In the genomic region with DNA sequence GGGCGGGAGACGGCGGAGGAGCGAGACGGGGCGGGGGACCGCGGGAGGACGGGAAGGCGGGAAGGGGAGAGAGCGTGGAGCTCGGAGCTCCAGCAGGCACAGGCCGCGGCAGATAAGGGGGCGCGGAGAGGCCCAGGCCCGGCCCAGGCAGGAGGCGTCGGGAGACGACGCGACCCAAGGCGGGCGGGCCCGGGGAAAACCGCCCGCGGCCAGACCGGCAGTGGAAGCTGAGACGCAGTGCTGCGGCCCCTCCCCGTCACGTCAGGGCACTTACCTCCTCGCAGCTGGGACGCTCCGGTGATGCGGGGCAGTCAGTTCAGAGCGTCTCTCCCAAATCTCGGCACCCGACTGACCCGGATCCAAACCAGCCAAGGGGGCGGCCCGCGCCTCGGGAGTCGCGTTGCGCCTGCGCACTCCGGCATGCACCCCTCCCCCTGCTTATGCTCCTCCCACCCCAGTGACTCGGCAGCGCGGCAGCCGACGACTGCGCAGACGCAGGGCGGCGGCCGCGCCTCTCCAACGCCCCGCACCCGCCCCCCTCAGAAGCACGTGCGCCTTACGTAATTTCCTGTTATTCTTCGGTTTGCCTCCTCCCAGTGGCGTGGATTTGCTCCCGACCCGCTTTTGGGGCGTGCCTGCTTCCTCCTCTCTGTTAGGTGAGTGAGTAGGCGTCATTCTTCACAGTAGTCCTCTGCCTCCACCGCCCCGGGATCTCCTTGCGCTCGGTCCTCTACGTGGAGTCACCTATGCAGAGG, we compare ENCODE assay signal across 8 cellular contexts. TPM values are rescaled to one million over a fixed set of nuclear protein-coding genes. Genes with fewer than 3 reads are reported as not detected.
DNase-seq lines count a peak whose midpoint lies in the region; ATAC-seq and TF ChIP-seq lines count a peak whose summit lies in the region.

TSS of gene OSER1 (minus strand) at position 350 of the 755 bp plus-strand sequence. CDS start 3,814 bp downstream, outside the sequence.

- H3K4me1 Mint-ChIP-seq in activated naive CD8-positive, alpha-beta T cell (ENCODE audit: low read depth) = peaks cover 64% of the 10 kb centered on the region
- H3K4me1 Mint-ChIP-seq in glutamatergic neuron (ENCODE audit: low read depth, unreplicated experiment) (peaks cover 39% of the 10 kb centered on the region), osteocyte (ENCODE audit: unreplicated experiment) (peaks cover 59% of the 10 kb centered on the region)

- DNase-seq in GM10248 (ENCODE audit: extremely low spot score) (peak; percentile 99), NCI-H1105 (lab: John Stamatoyannopoulos, UW) (peak; percentile 96), SKM-1 treated with dmso at 0.1 percent for 144 hours (lab: John Stamatoyannopoulos, UW; ENCODE audit: unreplicated experiment) (peak; percentile 95), glutamatergic neuron (peak; percentile 97), osteocyte (ENCODE audit: extremely low spot score, unreplicated experiment) (peak; percentile 99)

- H3K27me3 ChIP-seq in thymus (ENCODE audit: control insufficient read depth, insufficient read depth) = no peaks in the 10 kb centered on the region

- CTCF ChIA-PET in GM10248 (lab: Yijun Ruan, JAX) = interaction anchor here (1.0 to 1.1 kb wide), 2 partner anchors 14 to 21 kb away, joined by 4 to 6 read pairs; no protein-coding TSS in a partner anchor

- peak within 1 kb of the TSS; percentile 97 for H3K4me3 Mint-ChIP-seq in activated naive CD8-positive, alpha-beta T cell
- H3K4me3 Mint-ChIP-seq in glutamatergic neuron (ENCODE audit: unreplicated experiment) (peak within 1 kb of the TSS; percentile 97), osteocyte (ENCODE audit: unreplicated experiment) (peak within 1 kb of the TSS; percentile 100)

- no peaks in the 10 kb centered on the region for H3K27me3 Mint-ChIP-seq in activated naive CD8-positive, alpha-beta T cell
- H3K27me3 Mint-ChIP-seq in glutamatergic neuron (ENCODE audit: unreplicated experiment) (peaks cover 10% of the 10 kb centered on the region), osteocyte (ENCODE audit: unreplicated experiment) (no peaks in the 10 kb centered on the region)

- ATAC-seq in HG02623 (IDR thresholded peaks at IDR 0.05; ENCODE audit: unreplicated experiment) = peak; percentile 74

- POLR2A ChIA-PET in GM10248 (lab: Yijun Ruan, JAX) = no interaction called here

- TF ChIP-seq CTCF in GM10248 (IDR thresholded peaks at IDR 0.05; ENCODE audit: control extremely low read depth, extremely low read depth, low read depth, missing control alignments) = no peak
- TF ChIP-seq CTCF in glutamatergic neuron (IDR thresholded peaks at IDR 0.05; ENCODE audit: partially characterized antibody, unreplicated experiment) = no peak
- no peak for TF ChIP-seq CTCF in osteocyte (IDR thresholded peaks at IDR 0.05)

- H3K36me3 Mint-ChIP-seq in activated naive CD8-positive, alpha-beta T cell = peaks cover 5% of the 10 kb centered on the region
- no peaks in the 10 kb centered on the region for H3K36me3 Mint-ChIP-seq in glutamatergic neuron (ENCODE audit: unreplicated experiment)
- peaks cover 11% of the 10 kb centered on the region for H3K36me3 Mint-ChIP-seq in osteocyte (ENCODE audit: unreplicated experiment)

- H3K9me3 Mint-ChIP-seq in activated naive CD8-positive, alpha-beta T cell (ENCODE audit: low read depth) = no peaks in the 10 kb centered on the region
- H3K9me3 Mint-ChIP-seq in glutamatergic neuron (ENCODE audit: unreplicated experiment) (peaks cover 9% of the 10 kb centered on the region), osteocyte (ENCODE audit: unreplicated experiment) (no peaks in the 10 kb centered on the region)

- peaks cover 6% of the 10 kb centered on the region for H3K36me3 ChIP-seq in thymus (ENCODE audit: control insufficient read depth, insufficient read depth)

- peaks cover 15% of the 10 kb centered on the region for H3K4me1 ChIP-seq in thymus (ENCODE audit: control insufficient read depth, insufficient read depth, low read length)

- H3K27ac ChIP-seq in thymus (ENCODE audit: low read depth) = peak within 1 kb of the TSS; percentile 96

- under 1% methylated on average over 78 of the region's 78 CpGs for WGBS in thymus

- no peaks in the 10 kb centered on the region for H3K9me3 ChIP-seq in thymus (ENCODE audit: control insufficient read depth)

- peak within 1 kb of the TSS; percentile 98 for H3K27ac Mint-ChIP-seq in activated naive CD8-positive, alpha-beta T cell
- peak within 1 kb of the TSS; percentile 96 for H3K27ac Mint-ChIP-seq in glutamatergic neuron (ENCODE audit: unreplicated experiment)
- H3K27ac Mint-ChIP-seq in osteocyte (ENCODE audit: unreplicated experiment) = peak within 1 kb of the TSS; percentile 100

- H3K4me3 ChIP-seq in thymus (ENCODE audit: low read length) = peak within 1 kb of the TSS; percentile 73

RNA-seq across cellular contexts. Expression of gene OSER1, which starts in this region (rescaled TPM):
- 31.9 TPM for total RNA-seq in glutamatergic neuron (ENCODE audit: unreplicated experiment)
- total RNA-seq in osteocyte = 41.2 and 44.9 TPM in 2 replicates
- polyA plus RNA-seq in thymus = 56.7 TPM

Comparison
In these comparisons a context has a peak if more than half of its experiments do, and no peak if none do; other contexts are left out.
1. Peak in every context shown above with its lines: DNase-seq, ATAC-seq, H3K4me3 ChIP-seq and H3K27ac ChIP-seq.